In genomic region chr4:7973545-7973981, GRCh38 we compare ENCODE assay signal across 1 cellular context.
TF ChIP-seq lines count a peak whose summit lies in the region.

No MANE protein-coding gene starts in this region.

TF ChIP-seq in H1, 55 proteins besides CTCF, POLR2A, EP300 and RAD21 (continued from another document):
- TF ChIP-seq JUN (IDR thresholded peaks at IDR 0.05; ENCODE audit: low read depth, low read length) (no peak), CEBPB (IDR thresholded peaks at IDR 0.05; ENCODE audit: low read depth, low read length) (no peak), HDAC6 (IDR thresholded peaks at IDR 0.05; ENCODE audit: low read depth, low read length) (no peak), CTBP2 (IDR thresholded peaks at IDR 0.05; ENCODE audit: borderline replicate concordance, insufficient read depth, insufficient read length, low read length) (no peak), SIN3A (conservative IDR thresholded peaks at IDR 0.05 in 1 of 2, IDR thresholded peaks at IDR 0.05 in 1 of 2; ENCODE audit: low read depth in 1 of 2, low read length in 2 of 2) (no peak)
